Comparison of ENCODE assay signal across 8 cellular contexts in the genomic region with DNA sequence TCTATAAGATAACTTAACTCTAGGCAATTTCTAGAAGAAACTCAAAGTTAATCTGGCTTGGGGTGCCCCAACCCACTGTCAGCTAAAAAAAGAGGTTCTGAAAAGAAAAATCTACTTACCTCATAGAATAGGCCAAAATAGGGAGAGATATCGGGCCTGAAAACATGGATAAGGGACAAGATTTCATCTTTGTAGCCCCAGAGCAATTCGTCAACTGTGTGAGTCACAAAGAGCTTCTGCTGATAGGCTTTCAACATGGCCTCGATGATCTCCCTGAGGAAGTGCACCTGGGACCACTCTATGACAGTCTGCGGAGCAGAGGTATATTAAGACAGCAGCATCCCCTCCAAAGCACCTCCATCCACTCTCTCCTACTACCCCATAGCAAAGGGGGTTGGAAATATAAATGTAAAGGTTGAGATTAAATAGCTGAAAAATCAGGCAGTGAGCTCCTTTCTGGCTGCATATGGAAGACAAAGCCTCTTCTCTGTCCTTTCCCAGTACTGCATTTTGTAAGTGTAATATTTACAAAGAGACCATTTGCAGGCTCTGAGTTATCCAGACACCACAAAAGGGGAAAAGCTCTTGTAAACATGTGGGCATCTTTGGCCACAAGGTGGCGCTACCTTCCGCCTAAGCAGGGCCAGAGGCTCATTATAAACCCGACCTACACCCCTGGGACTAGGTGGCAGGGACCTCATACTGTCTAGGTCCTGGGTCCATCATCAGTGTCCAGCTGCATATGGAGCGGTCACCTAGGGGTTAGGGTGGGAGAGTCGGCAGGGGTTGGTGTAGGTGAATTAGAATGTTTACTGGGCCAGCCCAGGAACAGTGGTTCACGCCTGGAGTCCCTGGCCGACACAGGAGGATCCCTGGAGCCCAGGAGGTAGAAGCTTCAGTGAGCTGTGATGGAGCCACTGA. TPM values are rescaled to one million over a fixed set of nuclear protein-coding genes. Genes with fewer than 3 reads are reported as not detected.
DNase-seq lines count a peak whose midpoint lies in the region; ATAC-seq and TF ChIP-seq lines count a peak whose summit lies in the region.

No MANE protein-coding gene starts in this region.

- in situ Hi-C loops in KBM-7 (cut with MboI; ENCODE audit: low pct_unique_long_range_greater_than_20kb, low sequenced_read_pairs), result no loop called here

- TF ChIP-seq CTCF in PC-3 (conservative IDR thresholded peaks at IDR 0.05; ENCODE audit: low read depth, low read length), result peak; percentile 87

- H3K4me1 ChIP-seq in PC-3 (ENCODE audit: insufficient read depth, low read length), result no peaks in the 10 kb centered on the region

- H3F3A ChIP-seq in PC-3 (ENCODE audit: low read length, unreplicated experiment), result no peaks in the 10 kb centered on the region

- H3K27ac Mint-ChIP-seq in natural killer cell treated with Interleukin-12 subunit alpha and Interleukin-12 subunit beta and Interleukin-15 and Interleukin-18, amount 100 ng/mL, for 72 hours, result no peak overlapping the region

- H3K9ac ChIP-seq in PC-3 (ENCODE audit: low read length), result no peak overlapping the region

- ATAC-seq in GM21528 (IDR thresholded peaks at IDR 0.05; ENCODE audit: low FRiP score, unreplicated experiment) (peak; percentile 75), PC-3 (peak; percentile 94)
- ATAC-seq in natural killer cell treated with Interleukin-12 subunit alpha and Interleukin-12 subunit beta and Interleukin-15 and Interleukin-18, amount 100 ng/mL, for 72 hours, result peak; percentile 78 to 79

- H3K36me3 Mint-ChIP-seq in natural killer cell treated with Interleukin-12 subunit alpha and Interleukin-12 subunit beta and Interleukin-15 and Interleukin-18, amount 100 ng/mL, for 72 hours, result no peaks in the 10 kb centered on the region

- H3K9me3 Mint-ChIP-seq in natural killer cell treated with Interleukin-12 subunit alpha and Interleukin-12 subunit beta and Interleukin-15 and Interleukin-18, amount 100 ng/mL, for 72 hours, result no peaks in the 10 kb centered on the region

- H3K4me3 Mint-ChIP-seq in natural killer cell treated with Interleukin-12 subunit alpha and Interleukin-12 subunit beta and Interleukin-15 and Interleukin-18, amount 100 ng/mL, for 72 hours, result no peak overlapping the region

- 0 out of 2 replicates have a peak, but pooled peaks cover 3% of the 10 kb centered on the region for H3K36me3 ChIP-seq in PC-3 (ENCODE audit: low read depth, low read length)

- BruUV-seq in PC-3 (replicated peaks; lab: Mats Ljungman, UMichigan), result no TSS peak

- no peaks in the 10 kb centered on the region for H3K79me2 ChIP-seq in PC-3 (ENCODE audit: low read length)

- intact Hi-C loops in PC-3 (cut with micrococcal nuclease), result loop anchor here (1.0 to 5.0 kb wide), 5 partner anchors 67 to 323 kb away; a partner anchor contains a TSS

- no peak overlapping the region for H3K4me3 ChIP-seq in PC-3 (ENCODE audit: low read length)

- H3K27me3 ChIP-seq in PC-3 (ENCODE audit: low read length), result no peaks in the 10 kb centered on the region

- H3K4me1 Mint-ChIP-seq in natural killer cell treated with Interleukin-12 subunit alpha and Interleukin-12 subunit beta and Interleukin-15 and Interleukin-18, amount 100 ng/mL, for 72 hours (ENCODE audit: low read depth in 2 of 2), result peaks cover 0 to 5% of the 10 kb centered on the region in 2 donors

- no peaks in the 10 kb centered on the region for H3K9me2 ChIP-seq in PC-3 (replicated peaks; ENCODE audit: low read length)

- POLR2A ChIA-PET in PC-3 (lab: Charles Lee; ENCODE audit: unreplicated experiment), result no interaction called here

- H3K9me3 ChIP-seq in PC-3 (ENCODE audit: low read length), result no peaks in the 10 kb centered on the region

- DNase-seq in DMS 273 (lab: John Stamatoyannopoulos, UW; ENCODE audit: unreplicated experiment), result peak; percentile 84
- DNase-seq in KBM-7, result peak; percentile 82
- peak; percentile 84 for DNase-seq in PC-3
- DNase-seq in activated T-cell treated with anti-CD3 and anti-CD28 coated beads for 4 hours, result peak; percentile 73
- peak; percentile 67 for DNase-seq in fibroblast of gingiva (ENCODE audit: low read depth)
- DNase-seq in natural killer cell treated with Interleukin-12 subunit alpha and Interleukin-12 subunit beta and Interleukin-15 and Interleukin-18, amount 100 ng/mL, for 72 hours (ENCODE audit: low spot score), result peak; percentile 82
- DNase-seq in stimulated activated naive CD4-positive, alpha-beta T cell (lab: John Stamatoyannopoulos, UW), result peak; percentile 51 to 80 (median 68)

- H2AFZ ChIP-seq in PC-3 (ENCODE audit: low read length), result no peak overlapping the region

- H3K27ac ChIP-seq in PC-3 (ENCODE audit: low read length), result no peak overlapping the region

- H4K20me1 ChIP-seq in PC-3 (ENCODE audit: low read length), result no peaks in the 10 kb centered on the region

- H3K27me3 Mint-ChIP-seq in natural killer cell treated with Interleukin-12 subunit alpha and Interleukin-12 subunit beta and Interleukin-15 and Interleukin-18, amount 100 ng/mL, for 72 hours, result no peaks in the 10 kb centered on the region

- CTCF ChIA-PET in PC-3 (lab: Charles Lee), result interaction anchor here (0.6 to 1.2 kb wide), 5 partner anchors 32 to 325 kb away, joined by 3 to 5 read pairs (median 4); a partner anchor contains a TSS

- no peak overlapping the region for H3K4me2 ChIP-seq in PC-3 (ENCODE audit: low read length)

RNA-seq across cellular contexts. Expression of a gene that starts 31.5 kb away (rescaled TPM):
- 26.7 and 29.2 TPM in 2 replicates for total RNA-seq in PC-3 (2014; rRNA removed)
- 10 to 100 TPM; 63.7 to 66.6 TPM for total RNA-seq in natural killer cell treated with Interleukin-12 subunit alpha and Interleukin-12 subunit beta and Interleukin-15 and Interleukin-18, amount 100 ng/mL, for 72 hours

RNA-seq across cellular contexts. Expression of a gene that starts 34.0 kb away (rescaled TPM):
- total RNA-seq in PC-3 (2014; rRNA removed), result 40.6 and 56.3 TPM in 2 replicates
- total RNA-seq in natural killer cell treated with Interleukin-12 subunit alpha and Interleukin-12 subunit beta and Interleukin-15 and Interleukin-18, amount 100 ng/mL, for 72 hours, result 10 to 100 TPM in 1 of 2 donors, 1 to 10 TPM in 1; 9.9 to 13.9 TPM
